In genomic region chr3:107992976-107993684, GRCh38 we compare ENCODE assay signal across 10 cellular contexts.
DNase-seq lines count a peak whose midpoint lies in the region; ATAC-seq, FAIRE-seq and TF ChIP-seq lines count a peak whose summit lies in the region.
"Had no signal": no experiment of that assay in that cellular context is flagged by ENCODE, and none has a peak within 500 bp of the region (broad histone marks: within the 10 kb centered on the region; RNA-seq: fewer than 3 reads in every experiment).

No MANE protein-coding gene starts in this region.

- H3K9ac ChIP-seq in H1 (replicated peaks in 1 of 4; ENCODE audit: extremely low read depth in 1 of 4, low read depth in 3 of 4, low read length in 3 of 4): no peak overlapping the region
- H3K9ac ChIP-seq in neuronal stem cell (ENCODE audit: low read depth, low read length, poor library complexity): no peak overlapping the region

- no peak overlapping the region for H3K4me2 ChIP-seq in H1 (ENCODE audit: insufficient read depth in 1 of 2, low read depth in 2 of 2, low read length in 2 of 2)
- H3K4me2 ChIP-seq in neuronal stem cell (ENCODE audit: insufficient read depth, low read length, poor library complexity, severe bottlenecking): no peak overlapping the region

- no peak overlapping the region for H2BK20ac ChIP-seq in H1 (ENCODE audit: low read length)

- H3K4ac ChIP-seq in H1 (replicated peaks; ENCODE audit: insufficient read length, low read depth, low read length) (no peak overlapping the region), neuronal stem cell (ENCODE audit: low read length) (no peak overlapping the region)

- peaks cover 9 to 13% of the 10 kb centered on the region in 2 donors for H3K4me1 Mint-ChIP-seq in effector memory CD8-positive, alpha-beta T cell (ENCODE audit: low read depth in 2 of 2)
- peaks cover 39% of the 10 kb centered on the region for H3K4me1 Mint-ChIP-seq in CD14-positive monocyte

- H3K79me1 ChIP-seq in H1 (ENCODE audit: low read depth, low read length): no peaks in the 10 kb centered on the region
- H3K79me1 ChIP-seq in neuronal stem cell (ENCODE audit: low read depth, low read length): no peaks in the 10 kb centered on the region

- no peak for FAIRE-seq in H1 (lab: Jason Lieb, UNC)

- H3K56ac ChIP-seq in H1 (replicated peaks; ENCODE audit: insufficient read length, low read depth, low read length): no peak overlapping the region

- intact Hi-C loops in CD14-positive monocyte (cut with micrococcal nuclease): no loop called here

- H3K27ac Mint-ChIP-seq in effector memory CD8-positive, alpha-beta T cell: no peak overlapping the region
- peak overlapping the region in 2 of 7 donors; percentile 22 to 23 for H3K27ac Mint-ChIP-seq in CD14-positive monocyte

- no peaks in the 10 kb centered on the region for H3K27me3 ChIP-seq in H1 (replicated peaks in 1 of 4; ENCODE audit: control insufficient read depth in 3 of 4, extremely low read depth in 1 of 4, insufficient read depth in 3 of 4, low read length in 3 of 4)
- H3K27me3 ChIP-seq in neuronal stem cell (ENCODE audit: control insufficient read depth in 3 of 3, insufficient read depth in 3 of 3, low read depth in 1 of 3, low read length in 3 of 3): no peaks in the 10 kb centered on the region
- H3K27me3 ChIP-seq: gastrocnemius medialis had no signal

- no peaks in the 10 kb centered on the region for H3K27me3 Mint-ChIP-seq in effector memory CD8-positive, alpha-beta T cell
- peaks cover 6 to 11% (median 9%) of the 10 kb centered on the region in 3 donors for H3K27me3 Mint-ChIP-seq in CD14-positive monocyte (ENCODE audit: low read depth in 3 of 3)

- H2BK15ac ChIP-seq in H1 (ENCODE audit: low read length): no peak overlapping the region
- no peak overlapping the region for H2BK15ac ChIP-seq in neuronal stem cell (ENCODE audit: low read length)

- H3K23ac ChIP-seq in H1 (ENCODE audit: insufficient read length) (no peak overlapping the region), neuronal stem cell (ENCODE audit: low read depth, low read length, poor library complexity) (no peak overlapping the region)

- H3K9me3 ChIP-seq in H1 (ENCODE audit: insufficient read depth in 2 of 2, low read depth in 1 of 2, low read length in 1 of 2) (no peaks in the 10 kb centered on the region), neuronal stem cell (replicated peaks in 1 of 2; ENCODE audit: control insufficient read depth in 2 of 2, insufficient read depth in 1 of 2, low read depth in 1 of 2, low read length in 2 of 2) (peaks cover 0 to 2% of the 10 kb centered on the region in 2 donors)
- H3K9me3 ChIP-seq: gastrocnemius medialis had no signal

- no peak overlapping the region for H3K27ac ChIP-seq in H1 (ENCODE audit: low read depth, low read length)
- no peak overlapping the region for H3K27ac ChIP-seq in neuronal stem cell (replicated peaks; ENCODE audit: low read length)
- H3K27ac ChIP-seq: gastrocnemius medialis had no signal

- H3K4me3 Mint-ChIP-seq in effector memory CD8-positive, alpha-beta T cell: no peak overlapping the region
- H3K4me3 Mint-ChIP-seq in CD14-positive monocyte: peak overlapping the region in 1 of 2 donors; percentile 33

- H3K9me3 Mint-ChIP-seq in effector memory CD8-positive, alpha-beta T cell: no peaks in the 10 kb centered on the region
- H3K9me3 Mint-ChIP-seq in CD14-positive monocyte: no peaks in the 10 kb centered on the region

- H3K23me2 ChIP-seq in H1 (ENCODE audit: low read depth, low read length): no peaks in the 10 kb centered on the region

- H4K5ac ChIP-seq in H1 (ENCODE audit: insufficient read length, low read depth, low read length): no peak overlapping the region

- peak; percentile 57 for DNase-seq in EL
- no peak for DNase-seq in H1 (ENCODE audit: low read depth in 1 of 2, low spot score in 2 of 2)
- DNase-seq in neuronal stem cell (ENCODE audit: low spot score): no peak
- DNase-seq in effector memory CD8-positive, alpha-beta T cell: no peak
- DNase-seq in cortex of kidney (lab: John Stamatoyannopoulos, UW): no peak
- no peak for DNase-seq in CD14-positive monocyte (ENCODE audit: low spot score)
- no peak for DNase-seq in cerebellar cortex (ENCODE audit: low spot score)
- DNase-seq: gastrocnemius medialis had no signal

- no peaks in the 10 kb centered on the region for H3K36me3 ChIP-seq in H1 (ENCODE audit: control insufficient read depth in 2 of 4, insufficient read depth in 4 of 4, low read length in 3 of 4)
- H3K36me3 ChIP-seq in neuronal stem cell (replicated peaks in 1 of 2; ENCODE audit: control insufficient read depth in 2 of 2, insufficient read depth in 2 of 2, low read length in 2 of 2): no peaks in the 10 kb centered on the region
- H3K36me3 ChIP-seq: gastrocnemius medialis had no signal

- H2BK5ac ChIP-seq in H1 (ENCODE audit: low read depth, low read length) (no peak overlapping the region), neuronal stem cell (ENCODE audit: low read length) (no peak overlapping the region)

- H3K14ac ChIP-seq in H1 (ENCODE audit: insufficient read length) (no peak overlapping the region), neuronal stem cell (ENCODE audit: low read length) (no peak overlapping the region)

- H3K36me3 Mint-ChIP-seq in effector memory CD8-positive, alpha-beta T cell (ENCODE audit: insufficient read depth): no peaks in the 10 kb centered on the region
- peaks cover 1 to 3% of the 10 kb centered on the region in 2 donors for H3K36me3 Mint-ChIP-seq in CD14-positive monocyte

- H2AK5ac ChIP-seq in H1 (ENCODE audit: low read depth, low read length): no peak overlapping the region
- H2AK5ac ChIP-seq in neuronal stem cell (ENCODE audit: low read depth, low read length): peak overlapping the region; percentile 61

- TF ChIP-seq EP300 in H1 (IDR thresholded peaks at IDR 0.05; ENCODE audit: borderline replicate concordance in 1 of 2, low read depth in 2 of 2, low read length in 2 of 2): no peak

- no peak overlapping the region for H2BK12ac ChIP-seq in H1 (ENCODE audit: low read depth, low read length)
- H2BK12ac ChIP-seq in neuronal stem cell (ENCODE audit: low read length): no peak overlapping the region

- H4K91ac ChIP-seq in H1 (replicated peaks; ENCODE audit: insufficient read length, low read length) (no peak overlapping the region), neuronal stem cell (ENCODE audit: low read depth, low read length, poor library complexity) (no peak overlapping the region)

- no peak overlapping the region for H4K8ac ChIP-seq in H1 (ENCODE audit: extremely low read depth, insufficient read depth, low read length)
- H4K8ac ChIP-seq in neuronal stem cell (ENCODE audit: low read depth, low read length): no peak overlapping the region

- H2BK120ac ChIP-seq in H1 (replicated peaks; ENCODE audit: low read depth, low read length) (no peak overlapping the region), neuronal stem cell (ENCODE audit: low read depth, low read length) (no peak overlapping the region)

- no peak for TF ChIP-seq RAD21 in H1 (IDR thresholded peaks at IDR 0.05 in 1 of 2, conservative IDR thresholded peaks at IDR 0.05 in 1 of 2; ENCODE audit: low read depth in 2 of 2, low read length in 2 of 2)

- H3K18ac ChIP-seq in H1 (ENCODE audit: extremely low read depth, low read length): no peak overlapping the region
- peak overlapping the region; percentile 19 for H3K18ac ChIP-seq in neuronal stem cell (ENCODE audit: low read length)

- no peaks in the 10 kb centered on the region for H3K79me2 ChIP-seq in H1 (ENCODE audit: control insufficient read depth in 1 of 2, insufficient read depth in 2 of 2, low read length in 2 of 2)

- H3K4me3 ChIP-seq in H1 (ENCODE audit: extremely low read depth in 1 of 4, insufficient read depth in 2 of 4, low read depth in 3 of 4, low read length in 4 of 4) (no peak overlapping the region), neuronal stem cell (ENCODE audit: low read length in 2 of 2) (no peak overlapping the region)
- H3K4me3 ChIP-seq: gastrocnemius medialis had no signal

- H2AFZ ChIP-seq in H1 (ENCODE audit: low read length) (no peak overlapping the region), neuronal stem cell (ENCODE audit: low read length) (no peak overlapping the region)

- H3K4me1 ChIP-seq in H1 (replicated peaks in 1 of 4; ENCODE audit: control insufficient read depth in 3 of 4, insufficient read depth in 4 of 4, low read length in 3 of 4): peaks cover 0 to 2% (median 0%) of the 10 kb centered on the region in 4 experiments; a peak in 1 of 7 replicates
- H3K4me1 ChIP-seq in neuronal stem cell (ENCODE audit: control insufficient read depth in 2 of 2, insufficient read depth in 1 of 2, low read depth in 1 of 2, low read length in 2 of 2): peaks cover 0 to 2% of the 10 kb centered on the region in 2 donors

- no peaks in the 10 kb centered on the region for H4K20me1 ChIP-seq in H1 (replicated peaks in 1 of 2; ENCODE audit: control insufficient read depth in 1 of 2, insufficient read depth in 2 of 2, low read length in 2 of 2)

- no peak for TF ChIP-seq POLR2A in H1 (IDR thresholded peaks at IDR 0.05; ENCODE audit: control extremely low read depth in 1 of 2, low read depth in 2 of 2, low read length in 2 of 2)

- WGBS in H1 (ENCODE audit: extremely low coverage in 1 of 2, insufficient coverage in 1 of 2, insufficient read length in 1 of 2, insufficient replicate concordance in 2 of 2, low coverage in 1 of 2, low lambda C conversion rate in 2 of 2, missing lambda C conversion rate in 1 of 2), 2 experiments: 87% methylated on average over 9 of the region's 9 CpGs; no CpG with 5 or more reads in 1 of the 2 experiments
- no CpG with 5 or more reads among the region's 9 CpGs for WGBS in neuronal stem cell (ENCODE audit: extremely low coverage in 2 of 2, insufficient read length in 2 of 2, insufficient replicate concordance in 1 of 2), 2 donors

- POLR2A ChIA-PET in H1 (lab: Charles Lee; ENCODE audit: partially characterized antibody): interaction anchor here (1.1 kb wide), 1 partner anchor 23 kb away, joined by 3 read pairs; no protein-coding TSS in a partner anchor

- CTCF ChIA-PET in H1 (lab: Charles Lee; ENCODE audit: partially characterized antibody): interaction anchor here (0.6 to 1.1 kb wide), 3 partner anchors 11 to 414 kb away, joined by 3 read pairs; no protein-coding TSS in a partner anchor

- peak; percentile 57 for ATAC-seq in HG03442 (IDR thresholded peaks at IDR 0.05; ENCODE audit: unreplicated experiment)
- ATAC-seq in effector memory CD8-positive, alpha-beta T cell (replicated peaks): no peak
- ATAC-seq: gastrocnemius medialis, Right ventricle myocardium inferior had no signal

- TF ChIP-seq CTCF in H1 (IDR thresholded peaks at IDR 0.05; ENCODE audit: control extremely low read depth in 1 of 3, insufficient read depth in 1 of 3, low read depth in 1 of 3, low read length in 3 of 3): no peak
- no peak for TF ChIP-seq CTCF in CD14-positive monocyte (IDR thresholded peaks at IDR 0.05)

TF ChIP-seq in H1, 55 proteins besides CTCF, POLR2A, EP300 and RAD21 (continues in another document):
- no peak for TF ChIP-seq EGR1 (IDR thresholded peaks at IDR 0.05; ENCODE audit: borderline replicate concordance, low read depth, low read length)
